In the genomic region with DNA sequence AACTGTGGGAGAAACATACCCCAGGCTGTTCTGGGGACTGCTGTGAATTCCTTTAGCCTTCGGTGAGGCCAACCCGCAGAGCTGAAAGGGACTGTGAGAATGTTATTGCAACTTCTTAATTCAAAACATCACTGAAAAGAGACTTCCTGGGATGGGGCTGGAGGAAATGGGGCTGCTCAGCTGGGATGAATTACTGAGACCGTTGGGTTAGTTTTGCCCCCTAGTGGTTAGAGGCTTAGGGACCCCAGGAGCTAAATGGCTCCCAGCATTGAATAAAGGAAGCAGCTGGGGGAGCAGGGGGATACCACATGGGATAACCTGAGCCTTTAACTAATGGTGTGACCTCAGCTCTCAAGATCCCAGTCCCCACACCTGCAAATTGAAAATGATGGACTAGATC, we compare ENCODE assay signal across 8 cellular contexts.
A peak's percentile ranks its signal among the peaks of the same experiment; 100 is the strongest.
DNase-seq lines count a peak whose midpoint lies in the region; TF ChIP-seq lines count a peak whose summit lies in the region.

No MANE protein-coding gene starts in this region.

- H3K4me3 ChIP-seq in AG09309 (ENCODE audit: control insufficient read depth, low read depth, low read length) = no peak overlapping the region
- no peak overlapping the region for H3K4me3 ChIP-seq in effector memory CD4-positive, alpha-beta T cell (ENCODE audit: insufficient read depth, low read depth, low read length, poor library complexity, severe bottlenecking)

- no peaks in the 10 kb centered on the region for H3K36me3 ChIP-seq in effector memory CD4-positive, alpha-beta T cell (ENCODE audit: control insufficient read depth, insufficient read depth, low read length)

- H3K27me3 ChIP-seq in effector memory CD4-positive, alpha-beta T cell (replicated peaks; ENCODE audit: control insufficient read depth, insufficient read depth, low read length, poor library complexity, severe bottlenecking) = no peaks in the 10 kb centered on the region

- TF ChIP-seq CTCF in AG09309 (IDR thresholded peaks at IDR 0.05; ENCODE audit: control insufficient read depth, insufficient read depth, low read depth, low read length, missing control alignments) = peak; percentile 35

- no peak overlapping the region for H3K27ac ChIP-seq in effector memory CD4-positive, alpha-beta T cell (ENCODE audit: insufficient read depth, low read length, poor library complexity, severe bottlenecking)

- H3K4me1 ChIP-seq in effector memory CD4-positive, alpha-beta T cell (ENCODE audit: control insufficient read depth, insufficient read depth, low read length, poor library complexity, severe bottlenecking) = no peaks in the 10 kb centered on the region

- DNase-seq in AG09309 (ENCODE audit: low read depth) (no peak), GM19238 (ENCODE audit: insufficient read length, low spot score) (peak; percentile 7), NCI-H2171 treated with DMSO at 0.1 percent for 48 hours (lab: John Stamatoyannopoulos, UW) (peak; percentile 37), fibroblast of peridontal ligament (ENCODE audit: extremely low read depth) (peak; percentile 9), NCI-H187 (lab: John Stamatoyannopoulos, UW) (no peak)
- DNase-seq in stimulated activated naive CD4-positive, alpha-beta T cell (lab: John Stamatoyannopoulos, UW) = no peak
- DNase-seq in effector memory CD4-positive, alpha-beta T cell = no peak
- DNase-seq in NK-92 treated with Interleukin-12 subunit alpha and Interleukin-12 subunit beta, amount 100 ng/mL, for 24 hours (lab: John Stamatoyannopoulos, UW) = no peak

- no peaks in the 10 kb centered on the region for H3K9me3 ChIP-seq in effector memory CD4-positive, alpha-beta T cell (ENCODE audit: control insufficient read depth, low read length)

Comparison
In these comparisons a context has a peak if more than half of its experiments do, and no peak if none do; other contexts are left out.
1. DNase-seq: peak in GM19238 (single experiment), NCI-H2171 treated with DMSO at 0.1 percent for 48 hours (single experiment) and fibroblast of peridontal ligament (single experiment); none in AG09309 (single experiment), stimulated activated naive CD4-positive, alpha-beta T cell (0 of 6), effector memory CD4-positive, alpha-beta T cell (0 of 3), NK-92 treated with Interleukin-12 subunit alpha and Interleukin-12 subunit beta, amount 100 ng/mL, for 24 hours (single experiment) and NCI-H187 (0 of 2).